ENCODE assay signal across 8 cellular contexts in the genomic region with DNA sequence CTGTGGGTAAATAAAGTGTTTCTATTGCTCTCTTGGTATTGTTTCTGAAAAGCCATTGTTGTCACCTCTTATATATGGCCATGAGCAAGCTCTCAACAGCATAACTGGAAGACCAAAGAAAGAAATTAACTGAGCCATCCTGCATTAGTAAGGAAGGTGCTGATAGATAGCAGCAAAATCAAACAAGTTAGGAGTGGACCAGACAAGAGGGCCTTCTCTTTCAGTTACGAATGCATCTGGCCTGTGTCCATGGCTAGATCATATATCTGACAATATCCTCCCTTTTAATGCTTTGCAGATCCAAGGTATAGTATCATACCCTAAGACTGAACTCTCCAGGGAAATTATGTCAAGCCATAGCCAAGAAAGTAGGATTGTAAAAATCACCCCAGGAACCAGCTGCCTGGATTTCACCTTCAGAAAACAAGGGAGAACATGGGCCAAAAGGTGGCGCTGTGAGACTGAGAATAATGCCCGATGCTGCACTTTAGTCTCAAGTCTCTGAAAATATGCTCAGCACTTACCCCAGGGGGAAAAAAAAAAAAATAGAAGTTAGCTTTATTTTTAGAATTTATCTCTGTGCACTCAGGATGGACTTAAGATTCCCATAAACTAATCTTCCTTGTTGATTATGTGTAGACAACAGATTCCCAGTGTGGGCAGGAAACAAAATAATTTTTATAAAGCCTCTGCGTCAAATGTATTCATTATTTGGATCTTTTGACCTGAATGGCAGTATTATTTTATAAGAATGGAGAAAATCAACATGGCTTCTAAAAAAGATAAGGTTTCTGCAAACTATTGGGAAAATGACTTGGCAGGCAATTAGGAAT.
DNase-seq lines count a peak whose midpoint lies in the region; ATAC-seq, FAIRE-seq and TF ChIP-seq lines count a peak whose summit lies in the region.

No MANE protein-coding gene starts in this region.

- peaks cover 15% of the 10 kb centered on the region for H3K4me1 Mint-ChIP-seq in activated T-cell treated with anti-CD3 and anti-CD28 coated beads, Interleukin-2, amount 50 U/mL, for 72 hours (ENCODE audit: low read depth)

- H2BK15ac ChIP-seq in neuronal stem cell (ENCODE audit: low read length): no peak overlapping the region

- no peak overlapping the region for H3K27ac ChIP-seq in neuronal stem cell (replicated peaks; ENCODE audit: low read length)

- no peaks in the 10 kb centered on the region for H3K27me3 Mint-ChIP-seq in activated T-cell treated with anti-CD3 and anti-CD28 coated beads, Interleukin-2, amount 50 U/mL, for 72 hours (ENCODE audit: low read depth)

- H3K9me3 ChIP-seq in neuronal stem cell (replicated peaks in 1 of 2; ENCODE audit: control insufficient read depth in 2 of 2, insufficient read depth in 1 of 2, low read depth in 1 of 2, low read length in 2 of 2): no peaks in the 10 kb centered on the region

- H2BK12ac ChIP-seq in neuronal stem cell (ENCODE audit: low read length): no peak overlapping the region

- no peaks in the 10 kb centered on the region for H3K9me3 Mint-ChIP-seq in activated T-cell treated with anti-CD3 and anti-CD28 coated beads, Interleukin-2, amount 50 U/mL, for 72 hours

- no peak overlapping the region for H4K8ac ChIP-seq in neuronal stem cell (ENCODE audit: low read depth, low read length)

- H3K27ac Mint-ChIP-seq in activated T-cell treated with anti-CD3 and anti-CD28 coated beads, Interleukin-2, amount 50 U/mL, for 72 hours: peak overlapping the region; percentile 40

- H3K9ac ChIP-seq in neuronal stem cell (ENCODE audit: low read depth, low read length, poor library complexity): no peak overlapping the region

- WGBS in neuronal stem cell (ENCODE audit: extremely low coverage in 2 of 2, insufficient read length in 2 of 2, insufficient replicate concordance in 1 of 2), 2 donors: no CpG with 5 or more reads among the region's 4 CpGs

- peaks cover 2 to 17% of the 10 kb centered on the region in 2 donors for H3K4me1 ChIP-seq in neuronal stem cell (ENCODE audit: control insufficient read depth in 2 of 2, insufficient read depth in 1 of 2, low read depth in 1 of 2, low read length in 2 of 2)

- no peak overlapping the region for H3K4me2 ChIP-seq in neuronal stem cell (ENCODE audit: insufficient read depth, low read length, poor library complexity, severe bottlenecking)

- H3K14ac ChIP-seq in neuronal stem cell (ENCODE audit: low read length): no peak overlapping the region

- H2BK120ac ChIP-seq in neuronal stem cell (ENCODE audit: low read depth, low read length): no peak overlapping the region

- no peak overlapping the region for H2AK5ac ChIP-seq in neuronal stem cell (ENCODE audit: low read depth, low read length)

- H3K36me3 Mint-ChIP-seq in activated T-cell treated with anti-CD3 and anti-CD28 coated beads, Interleukin-2, amount 50 U/mL, for 72 hours (ENCODE audit: insufficient read depth in 2 of 2): no peaks in the 10 kb centered on the region

- peak overlapping the region; percentile 47 for H2AFZ ChIP-seq in neuronal stem cell (ENCODE audit: low read length)

- no peak overlapping the region for H3K4me3 ChIP-seq in fibroblast of pulmonary artery (replicated peaks; ENCODE audit: low read depth, low read length)
- H3K4me3 ChIP-seq in neuronal stem cell (ENCODE audit: low read length in 2 of 2): no peak overlapping the region

- H3K23ac ChIP-seq in neuronal stem cell (ENCODE audit: low read depth, low read length, poor library complexity): no peak overlapping the region

- peak; percentile 75 to 86 for ATAC-seq in activated T-cell treated with anti-CD3 and anti-CD28 coated beads, Interleukin-2, amount 50 U/mL, for 72 hours (replicated peaks in 1 of 2)

- peak; percentile 71 for FAIRE-seq in RCC 7860 (lab: Jason Lieb, UNC)

- H3K4me3 Mint-ChIP-seq in activated T-cell treated with anti-CD3 and anti-CD28 coated beads, Interleukin-2, amount 50 U/mL, for 72 hours: no peak overlapping the region

- in situ Hi-C loops in KBM-7 (cut with MboI; ENCODE audit: low pct_unique_long_range_greater_than_20kb, low sequenced_read_pairs): no loop called here

- H2BK5ac ChIP-seq in neuronal stem cell (ENCODE audit: low read length): no peak overlapping the region

- DNase-seq in AG08396 (ENCODE audit: low spot score) (peak; percentile 72), GM19238 (ENCODE audit: insufficient read length, low spot score) (peak; percentile 45), KBM-7 (peak; percentile 71), RCC 7860 (ENCODE audit: low spot score) (peak; percentile 54), fibroblast of pulmonary artery (ENCODE audit: low read depth) (peak; percentile 96), neuronal stem cell (ENCODE audit: low spot score) (peak; percentile 76), stromal cell of bone marrow (ENCODE audit: low read depth) (peak; percentile 77)
- peak; percentile 85 to 87 for DNase-seq in activated T-cell treated with anti-CD3 and anti-CD28 coated beads, Interleukin-2, amount 50 U/mL, for 72 hours

- H3K79me1 ChIP-seq in neuronal stem cell (ENCODE audit: low read depth, low read length): no peaks in the 10 kb centered on the region

- H4K91ac ChIP-seq in neuronal stem cell (ENCODE audit: low read depth, low read length, poor library complexity): no peak overlapping the region

- no peaks in the 10 kb centered on the region for H3K36me3 ChIP-seq in neuronal stem cell (replicated peaks in 1 of 2; ENCODE audit: control insufficient read depth in 2 of 2, insufficient read depth in 2 of 2, low read length in 2 of 2)

- peak; percentile 78 for TF ChIP-seq CTCF in fibroblast of pulmonary artery (IDR thresholded peaks at IDR 0.05; ENCODE audit: low read length, missing control alignments)

- H3K27me3 ChIP-seq in neuronal stem cell (ENCODE audit: control insufficient read depth in 3 of 3, insufficient read depth in 3 of 3, low read depth in 1 of 3, low read length in 3 of 3): no peaks in the 10 kb centered on the region

- H3K4ac ChIP-seq in neuronal stem cell (ENCODE audit: low read length): no peak overlapping the region

- no peak overlapping the region for H3K18ac ChIP-seq in neuronal stem cell (ENCODE audit: low read length)

Comparison
In these comparisons a context has a peak if more than half of its experiments do, and no peak if none do; other contexts are left out.
1. DNase-seq: peak in every context shown above with its lines; median percentile 96 in fibroblast of pulmonary artery; 86 in activated T-cell treated with anti-CD3 and anti-CD28 coated beads, Interleukin-2, amount 50 U/mL, for 72 hours; 77 in stromal cell of bone marrow; 76 in neuronal stem cell; 72 in AG08396; 71 in KBM-7; 54 in RCC 7860; 45 in GM19238.